2 cellular contexts compared by ENCODE assay signal in the genomic region with DNA sequence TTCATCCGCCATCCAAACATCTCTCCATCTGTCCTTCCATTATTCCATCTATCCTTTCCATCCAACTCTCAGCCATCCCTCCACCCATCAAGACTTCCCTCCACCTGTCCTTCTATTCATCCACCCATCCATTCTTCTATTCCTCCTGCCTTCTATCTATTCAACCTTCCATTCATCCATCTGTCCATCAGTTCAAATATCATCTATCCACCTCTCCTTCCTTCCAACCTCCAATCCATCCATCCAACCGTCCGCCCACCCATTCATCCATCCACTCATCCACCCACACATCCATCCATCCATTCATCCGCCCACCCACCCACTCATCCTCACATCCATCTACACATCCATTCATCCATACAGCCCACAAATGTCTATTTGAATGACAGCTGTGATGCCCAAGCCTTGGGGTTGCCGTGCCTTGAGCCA.
TF ChIP-seq lines count a peak whose summit lies in the region.

No MANE protein-coding gene starts in this region.

TF ChIP-seq in HepG2, 621 proteins besides CTCF, POLR2A, EP300 and RAD21:
- TF ChIP-seq JUNB (CRISPR knock-in tag; IDR thresholded peaks at IDR 0.05; ENCODE audit: borderline replicate concordance) (peak; percentile 45; the same call in 1 of the 2 replicates), IKZF1 (IDR thresholded peaks at IDR 0.05) (0 out of 2 replicates have a peak, but pooled peaks have one; percentile 62), ZMAT3 (CRISPR knock-in tag; conservative IDR thresholded peaks at IDR 0.05) (no peak), LCORL (IDR thresholded peaks at IDR 0.05) (no peak), LCORL (CRISPR knock-in tag; IDR thresholded peaks at IDR 0.05) (0 out of 2 replicates have a peak, but pooled peaks have one; percentile 18), ZNF282 (IDR thresholded peaks at IDR 0.05; ENCODE audit: partially characterized antibody) (peak; percentile 56), NFIB (CRISPR knock-in tag; IDR thresholded peaks at IDR 0.05; ENCODE audit: borderline replicate concordance) (0 out of 2 replicates have a peak, but pooled peaks have one; percentile 12), FOXK2 (IDR thresholded peaks at IDR 0.05) (0 out of 2 replicates have a peak, but pooled peaks have one; percentile 10)
- TF ChIP-seq, protein P1, sequence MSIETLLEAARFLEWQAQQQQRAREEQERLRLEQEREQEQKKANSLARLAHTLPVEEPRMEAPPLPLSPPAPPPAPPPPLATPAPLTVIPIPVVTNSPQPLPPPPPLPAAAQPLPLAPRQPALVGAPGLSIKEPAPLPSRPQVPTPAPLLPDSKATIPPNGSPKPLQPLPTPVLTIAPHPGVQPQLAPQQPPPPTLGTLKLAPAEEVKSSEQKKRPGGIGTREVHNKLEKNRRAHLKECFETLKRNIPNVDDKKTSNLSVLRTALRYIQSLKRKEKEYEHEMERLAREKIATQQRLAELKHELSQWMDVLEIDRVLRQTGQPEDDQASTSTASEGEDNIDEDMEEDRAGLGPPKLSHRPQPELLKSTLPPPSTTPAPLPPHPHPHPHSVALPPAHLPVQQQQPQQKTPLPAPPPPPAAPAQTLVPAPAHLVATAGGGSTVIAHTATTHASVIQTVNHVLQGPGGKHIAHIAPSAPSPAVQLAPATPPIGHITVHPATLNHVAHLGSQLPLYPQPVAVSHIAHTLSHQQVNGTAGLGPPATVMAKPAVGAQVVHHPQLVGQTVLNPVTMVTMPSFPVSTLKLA (IDR thresholded peaks at IDR 0.05), result 0 out of 2 replicates have a peak, but pooled peaks have one; percentile 8
- TF ChIP-seq, protein P2, sequence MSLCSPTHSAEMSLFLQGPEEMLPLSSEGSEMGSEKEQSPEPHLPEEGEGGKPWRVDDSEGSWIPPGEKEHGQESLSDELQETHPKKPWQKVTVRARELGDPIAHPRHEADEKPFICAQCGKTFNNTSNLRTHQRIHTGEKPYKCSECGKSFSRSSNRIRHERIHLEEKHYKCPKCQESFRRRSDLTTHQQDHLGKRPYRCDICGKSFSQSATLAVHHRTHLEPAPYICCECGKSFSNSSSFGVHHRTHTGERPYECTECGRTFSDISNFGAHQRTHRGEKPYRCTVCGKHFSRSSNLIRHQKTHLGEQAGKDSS (CRISPR knock-in tag; IDR thresholded peaks at IDR 0.05; ENCODE audit: borderline replicate concordance, low read depth), result no peak

TF ChIP-seq in GM23338, 12 proteins besides CTCF, POLR2A, EP300 and RAD21:
- TF ChIP-seq NANOG (IDR thresholded peaks at IDR 0.05; ENCODE audit: borderline replicate concordance) (no peak), STAT1 (IDR thresholded peaks at IDR 0.05; ENCODE audit: unreplicated experiment) (no peak), EZH2phosphoT487 (IDR thresholded peaks at IDR 0.05; ENCODE audit: unreplicated experiment) (no peak), POLR2AphosphoS5 (IDR thresholded peaks at IDR 0.05; ENCODE audit: low read depth) (no peak), ZNF114 (CRISPR knock-in tag; IDR thresholded peaks at IDR 0.05) (no peak), EZH2 (IDR thresholded peaks at IDR 0.05; ENCODE audit: low read depth, unreplicated experiment) (no peak), JUNB (IDR thresholded peaks at IDR 0.05; ENCODE audit: unreplicated experiment) (no peak), CREB1 (CRISPR knock-in tag; IDR thresholded peaks at IDR 0.05; ENCODE audit: low read depth) (no peak), ZNF331 (CRISPR knock-in tag; IDR thresholded peaks at IDR 0.05; ENCODE audit: low read depth) (no peak)
- TF ChIP-seq, protein P3, sequence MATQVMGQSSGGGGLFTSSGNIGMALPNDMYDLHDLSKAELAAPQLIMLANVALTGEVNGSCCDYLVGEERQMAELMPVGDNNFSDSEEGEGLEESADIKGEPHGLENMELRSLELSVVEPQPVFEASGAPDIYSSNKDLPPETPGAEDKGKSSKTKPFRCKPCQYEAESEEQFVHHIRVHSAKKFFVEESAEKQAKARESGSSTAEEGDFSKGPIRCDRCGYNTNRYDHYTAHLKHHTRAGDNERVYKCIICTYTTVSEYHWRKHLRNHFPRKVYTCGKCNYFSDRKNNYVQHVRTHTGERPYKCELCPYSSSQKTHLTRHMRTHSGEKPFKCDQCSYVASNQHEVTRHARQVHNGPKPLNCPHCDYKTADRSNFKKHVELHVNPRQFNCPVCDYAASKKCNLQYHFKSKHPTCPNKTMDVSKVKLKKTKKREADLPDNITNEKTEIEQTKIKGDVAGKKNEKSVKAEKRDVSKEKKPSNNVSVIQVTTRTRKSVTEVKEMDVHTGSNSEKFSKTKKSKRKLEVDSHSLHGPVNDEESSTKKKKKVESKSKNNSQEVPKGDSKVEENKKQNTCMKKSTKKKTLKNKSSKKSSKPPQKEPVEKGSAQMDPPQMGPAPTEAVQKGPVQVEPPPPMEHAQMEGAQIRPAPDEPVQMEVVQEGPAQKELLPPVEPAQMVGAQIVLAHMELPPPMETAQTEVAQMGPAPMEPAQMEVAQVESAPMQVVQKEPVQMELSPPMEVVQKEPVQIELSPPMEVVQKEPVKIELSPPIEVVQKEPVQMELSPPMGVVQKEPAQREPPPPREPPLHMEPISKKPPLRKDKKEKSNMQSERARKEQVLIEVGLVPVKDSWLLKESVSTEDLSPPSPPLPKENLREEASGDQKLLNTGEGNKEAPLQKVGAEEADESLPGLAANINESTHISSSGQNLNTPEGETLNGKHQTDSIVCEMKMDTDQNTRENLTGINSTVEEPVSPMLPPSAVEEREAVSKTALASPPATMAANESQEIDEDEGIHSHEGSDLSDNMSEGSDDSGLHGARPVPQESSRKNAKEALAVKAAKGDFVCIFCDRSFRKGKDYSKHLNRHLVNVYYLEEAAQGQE (IDR thresholded peaks at IDR 0.05; ENCODE audit: unreplicated experiment), result no peak
- TF ChIP-seq, protein P4, sequence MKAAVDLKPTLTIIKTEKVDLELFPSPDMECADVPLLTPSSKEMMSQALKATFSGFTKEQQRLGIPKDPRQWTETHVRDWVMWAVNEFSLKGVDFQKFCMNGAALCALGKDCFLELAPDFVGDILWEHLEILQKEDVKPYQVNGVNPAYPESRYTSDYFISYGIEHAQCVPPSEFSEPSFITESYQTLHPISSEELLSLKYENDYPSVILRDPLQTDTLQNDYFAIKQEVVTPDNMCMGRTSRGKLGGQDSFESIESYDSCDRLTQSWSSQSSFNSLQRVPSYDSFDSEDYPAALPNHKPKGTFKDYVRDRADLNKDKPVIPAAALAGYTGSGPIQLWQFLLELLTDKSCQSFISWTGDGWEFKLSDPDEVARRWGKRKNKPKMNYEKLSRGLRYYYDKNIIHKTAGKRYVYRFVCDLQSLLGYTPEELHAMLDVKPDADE (IDR thresholded peaks at IDR 0.05), result no peak
- TF ChIP-seq, protein P5, sequence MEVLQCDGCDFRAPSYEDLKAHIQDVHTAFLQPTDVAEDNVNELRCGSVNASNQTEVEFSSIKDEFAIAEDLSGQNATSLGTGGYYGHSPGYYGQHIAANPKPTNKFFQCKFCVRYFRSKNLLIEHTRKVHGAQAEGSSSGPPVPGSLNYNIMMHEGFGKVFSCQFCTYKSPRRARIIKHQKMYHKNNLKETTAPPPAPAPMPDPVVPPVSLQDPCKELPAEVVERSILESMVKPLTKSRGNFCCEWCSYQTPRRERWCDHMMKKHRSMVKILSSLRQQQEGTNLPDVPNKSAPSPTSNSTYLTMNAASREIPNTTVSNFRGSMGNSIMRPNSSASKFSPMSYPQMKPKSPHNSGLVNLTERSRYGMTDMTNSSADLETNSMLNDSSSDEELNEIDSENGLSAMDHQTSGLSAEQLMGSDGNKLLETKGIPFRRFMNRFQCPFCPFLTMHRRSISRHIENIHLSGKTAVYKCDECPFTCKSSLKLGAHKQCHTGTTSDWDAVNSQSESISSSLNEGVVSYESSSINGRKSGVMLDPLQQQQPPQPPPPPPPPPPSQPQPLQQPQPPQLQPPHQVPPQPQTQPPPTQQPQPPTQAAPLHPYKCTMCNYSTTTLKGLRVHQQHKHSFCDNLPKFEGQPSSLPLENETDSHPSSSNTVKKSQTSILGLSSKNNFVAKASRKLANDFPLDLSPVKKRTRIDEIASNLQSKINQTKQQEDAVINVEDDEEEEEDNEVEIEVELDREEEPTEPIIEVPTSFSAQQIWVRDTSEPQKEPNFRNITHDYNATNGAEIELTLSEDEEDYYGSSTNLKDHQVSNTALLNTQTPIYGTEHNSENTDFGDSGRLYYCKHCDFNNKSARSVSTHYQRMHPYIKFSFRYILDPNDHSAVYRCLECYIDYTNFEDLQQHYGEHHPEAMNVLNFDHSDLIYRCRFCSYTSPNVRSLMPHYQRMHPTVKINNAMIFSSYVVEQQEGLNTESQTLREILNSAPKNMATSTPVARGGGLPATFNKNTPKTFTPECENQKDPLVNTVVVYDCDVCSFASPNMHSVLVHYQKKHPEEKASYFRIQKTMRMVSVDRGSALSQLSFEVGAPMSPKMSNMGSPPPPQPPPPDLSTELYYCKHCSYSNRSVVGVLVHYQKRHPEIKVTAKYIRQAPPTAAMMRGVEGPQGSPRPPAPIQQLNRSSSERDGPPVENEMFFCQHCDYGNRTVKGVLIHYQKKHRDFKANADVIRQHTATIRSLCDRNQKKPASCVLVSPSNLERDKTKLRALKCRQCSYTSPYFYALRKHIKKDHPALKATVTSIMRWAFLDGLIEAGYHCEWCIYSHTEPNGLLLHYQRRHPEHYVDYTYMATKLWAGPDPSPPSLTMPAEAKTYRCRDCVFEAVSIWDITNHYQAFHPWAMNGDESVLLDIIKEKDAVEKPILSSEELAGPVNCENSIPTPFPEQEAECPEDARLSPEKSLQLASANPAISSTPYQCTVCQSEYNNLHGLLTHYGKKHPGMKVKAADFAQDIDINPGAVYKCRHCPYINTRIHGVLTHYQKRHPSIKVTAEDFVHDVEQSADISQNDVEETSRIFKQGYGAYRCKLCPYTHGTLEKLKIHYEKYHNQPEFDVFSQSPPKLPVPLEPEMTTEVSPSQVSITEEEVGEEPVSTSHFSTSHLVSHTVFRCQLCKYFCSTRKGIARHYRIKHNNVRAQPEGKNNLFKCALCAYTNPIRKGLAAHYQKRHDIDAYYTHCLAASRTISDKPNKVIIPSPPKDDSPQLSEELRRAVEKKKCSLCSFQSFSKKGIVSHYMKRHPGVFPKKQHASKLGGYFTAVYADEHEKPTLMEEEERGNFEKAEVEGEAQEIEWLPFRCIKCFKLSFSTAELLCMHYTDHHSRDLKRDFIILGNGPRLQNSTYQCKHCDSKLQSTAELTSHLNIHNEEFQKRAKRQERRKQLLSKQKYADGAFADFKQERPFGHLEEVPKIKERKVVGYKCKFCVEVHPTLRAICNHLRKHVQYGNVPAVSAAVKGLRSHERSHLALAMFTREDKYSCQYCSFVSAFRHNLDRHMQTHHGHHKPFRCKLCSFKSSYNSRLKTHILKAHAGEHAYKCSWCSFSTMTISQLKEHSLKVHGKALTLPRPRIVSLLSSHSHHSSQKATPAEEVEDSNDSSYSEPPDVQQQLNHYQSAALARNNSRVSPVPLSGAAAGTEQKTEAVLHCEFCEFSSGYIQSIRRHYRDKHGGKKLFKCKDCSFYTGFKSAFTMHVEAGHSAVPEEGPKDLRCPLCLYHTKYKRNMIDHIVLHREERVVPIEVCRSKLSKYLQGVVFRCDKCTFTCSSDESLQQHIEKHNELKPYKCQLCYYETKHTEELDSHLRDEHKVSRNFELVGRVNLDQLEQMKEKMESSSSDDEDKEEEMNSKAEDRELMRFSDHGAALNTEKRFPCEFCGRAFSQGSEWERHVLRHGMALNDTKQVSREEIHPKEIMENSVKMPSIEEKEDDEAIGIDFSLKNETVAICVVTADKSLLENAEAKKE (CRISPR knock-in tag; IDR thresholded peaks at IDR 0.05), result no peak
TF ChIP-seq in GM23338: peak in this region for 0.
